In genomic region chrX:2240761-2241160, GRCh38 we compare ENCODE assay signal across 5 cellular contexts.
A peak's percentile ranks its signal among the peaks of the same experiment; 100 is the strongest.
DNase-seq lines count a peak whose midpoint lies in the region; ATAC-seq, FAIRE-seq and TF ChIP-seq lines count a peak whose summit lies in the region.
"Not testable (repeated sequence)": the region's sequence is repeated elsewhere in the genome, so short reads cannot be mapped to it uniquely, and the experiment has no call there.

No MANE protein-coding gene starts in this region.

- H3K23me2 ChIP-seq in H9 (ENCODE audit: insufficient read length, low read depth, low read length, poor library complexity, severe bottlenecking); H1 (ENCODE audit: low read depth, low read length): not testable (repeated sequence)

- POLR2A ChIA-PET in H1 (lab: Charles Lee; ENCODE audit: partially characterized antibody), result not testable (repeated sequence)

- not testable (repeated sequence) for H3K18ac ChIP-seq in H9 (ENCODE audit: insufficient read length, low read depth, low read length); H1 (ENCODE audit: extremely low read depth, low read length)

- peaks cover 10 to 22% (median 15%) of the 10 kb centered on the region in 3 experiments for H3K36me3 Mint-ChIP-seq in H9 (ENCODE audit: insufficient read depth in 1 of 3, low read depth in 3 of 3)
- H3K36me3 Mint-ChIP-seq in chondrocyte (ENCODE audit: low read depth), result peaks cover 10% of the 10 kb centered on the region

- not testable (repeated sequence) for H2BK15ac ChIP-seq in H9 (ENCODE audit: low read depth, low read length); H1 (ENCODE audit: low read length)

- not testable (repeated sequence) for TF ChIP-seq CTCF in H9 (conservative IDR thresholded peaks at IDR 0.05); chondrocyte (IDR thresholded peaks at IDR 0.05); H1 (IDR thresholded peaks at IDR 0.05; ENCODE audit: control extremely low read depth in 1 of 3, insufficient read depth in 1 of 3, low read depth in 1 of 3, low read length in 3 of 3)

- CTCF ChIA-PET in H1 (lab: Charles Lee; ENCODE audit: partially characterized antibody), result not testable (repeated sequence)

- not testable (repeated sequence) for H4K91ac ChIP-seq in H9 (ENCODE audit: insufficient read length, low read depth, low read length); H1 (replicated peaks; ENCODE audit: insufficient read length, low read length)

- not testable (repeated sequence) for H3K27ac ChIP-seq in H9 (ENCODE audit: insufficient read length, low read depth, low read length); H1 (ENCODE audit: low read depth, low read length)

- TF ChIP-seq EP300 in H1 (IDR thresholded peaks at IDR 0.05; ENCODE audit: borderline replicate concordance in 1 of 2, low read depth in 2 of 2, low read length in 2 of 2), result not testable (repeated sequence)

- H3K56ac ChIP-seq in H9 (ENCODE audit: insufficient read length, low read depth, low read length); H1 (replicated peaks; ENCODE audit: insufficient read length, low read depth, low read length): not testable (repeated sequence)

- not testable (repeated sequence) for H2AK5ac ChIP-seq in H9 (ENCODE audit: insufficient read length, low read length); H1 (ENCODE audit: low read depth, low read length)

- peaks cover 26 to 29% of the 10 kb centered on the region in 2 experiments for H3K4me1 Mint-ChIP-seq in H9
- H3K4me1 Mint-ChIP-seq in chondrocyte (ENCODE audit: low read depth), result not testable (repeated sequence)

- not testable (repeated sequence) for H3K9ac ChIP-seq in H9 (ENCODE audit: extremely low read depth, insufficient read length, low read length); H1 (replicated peaks in 1 of 4; ENCODE audit: extremely low read depth in 1 of 4, low read depth in 3 of 4, low read length in 3 of 4)

- not testable (repeated sequence) for H2BK5ac ChIP-seq in H9 (ENCODE audit: insufficient read length, low read length); H1 (ENCODE audit: low read depth, low read length)

- H3T11ph ChIP-seq in H9 (ENCODE audit: low read length), result not testable (repeated sequence)

- intact Hi-C loops in Right ventricle myocardium superior (cut with DNase I); posterior vena cava (cut with DNase I): not testable (repeated sequence)

- H3K27ac Mint-ChIP-seq in H9, result peak overlapping the region; percentile 8 to 73 (median 37); a peak in 2 of 7 replicates
- H3K27ac Mint-ChIP-seq in chondrocyte (ENCODE audit: unreplicated experiment), result not testable (repeated sequence)

- H3K23ac ChIP-seq in H9 (ENCODE audit: insufficient read length, low read depth, low read length); H1 (ENCODE audit: insufficient read length): not testable (repeated sequence)

- not testable (repeated sequence) for H3K4me3 ChIP-seq in H1 (ENCODE audit: extremely low read depth in 1 of 4, insufficient read depth in 2 of 4, low read depth in 3 of 4, low read length in 4 of 4)

- H3K4me1 ChIP-seq in H9 (ENCODE audit: insufficient read depth, low read length), result not testable (repeated sequence)
- H3K4me1 ChIP-seq in H1 (replicated peaks in 1 of 4; ENCODE audit: control insufficient read depth in 3 of 4, insufficient read depth in 4 of 4, low read length in 3 of 4), result peaks cover 0 to 10% (median 0%) of the 10 kb centered on the region in 4 experiments; a peak in 1 of 7 replicates

- H3K79me1 ChIP-seq in H9 (ENCODE audit: insufficient read depth, low read depth, low read length, poor library complexity, severe bottlenecking); H1 (ENCODE audit: low read depth, low read length): not testable (repeated sequence)

- not testable (repeated sequence) for H3K27me3 Mint-ChIP-seq in H9 (ENCODE audit: low read depth); chondrocyte (ENCODE audit: low read depth)

- not testable (repeated sequence) for H3K9me3 ChIP-seq in H9 (ENCODE audit: control insufficient read depth, low read depth, low read length); H1 (ENCODE audit: insufficient read depth in 2 of 2, low read depth in 1 of 2, low read length in 1 of 2)

- not testable (repeated sequence) for TF ChIP-seq POLR2A in H1 (IDR thresholded peaks at IDR 0.05; ENCODE audit: control extremely low read depth in 1 of 2, low read depth in 2 of 2, low read length in 2 of 2)

- not testable (repeated sequence) for H2AFZ ChIP-seq in H9 (ENCODE audit: low read length); H1 (ENCODE audit: low read length)

- WGBS in H9 (ENCODE audit: extremely low coverage, insufficient read length, low lambda C conversion rate), result no CpG with 5 or more reads among the region's 12 CpGs
- 94% methylated on average over 12 of the region's 12 CpGs; no CpG with 5 or more reads in 1 of the 2 experiments for WGBS in H1 (ENCODE audit: extremely low coverage in 1 of 2, insufficient coverage in 1 of 2, insufficient read length in 1 of 2, insufficient replicate concordance in 2 of 2, low coverage in 1 of 2, low lambda C conversion rate in 2 of 2, missing lambda C conversion rate in 1 of 2), 2 experiments

- H2BK120ac ChIP-seq in H9 (ENCODE audit: low read depth, low read length, poor library complexity, severe bottlenecking); H1 (replicated peaks; ENCODE audit: low read depth, low read length): not testable (repeated sequence)

- not testable (repeated sequence) for ATAC-seq in Right ventricle myocardium superior (ENCODE audit: poor library complexity)

- H3K4ac ChIP-seq in H9 (ENCODE audit: low read depth, low read length); H1 (replicated peaks; ENCODE audit: insufficient read length, low read depth, low read length): not testable (repeated sequence)

- H3K9me3 Mint-ChIP-seq in H9; chondrocyte (ENCODE audit: low read depth): not testable (repeated sequence)

- not testable (repeated sequence) for FAIRE-seq in H1 (lab: Jason Lieb, UNC)

- not testable (repeated sequence) for H3K14ac ChIP-seq in H9 (ENCODE audit: insufficient read depth, low read length); H1 (ENCODE audit: insufficient read length)

- not testable (repeated sequence) for DNase-seq in H9; H1 (ENCODE audit: low read depth in 1 of 2, low spot score in 2 of 2)
- DNase-seq in chondrocyte (ENCODE audit: low spot score) (peak; percentile 56), Right ventricle myocardium superior (peak; percentile 19), posterior vena cava (ENCODE audit: low spot score) (peak; percentile 66)

- H3K79me2 ChIP-seq in H9 (ENCODE audit: insufficient read depth, low read length); H1 (ENCODE audit: control insufficient read depth in 1 of 2, insufficient read depth in 2 of 2, low read length in 2 of 2): not testable (repeated sequence)

- H4K8ac ChIP-seq in H9 (replicated peaks; ENCODE audit: insufficient read length, low read depth, low read length); H1 (ENCODE audit: extremely low read depth, insufficient read depth, low read length): not testable (repeated sequence)

- not testable (repeated sequence) for H3K27me3 ChIP-seq in H9 (ENCODE audit: insufficient read depth, low read length); H1 (replicated peaks in 1 of 4; ENCODE audit: control insufficient read depth in 3 of 4, extremely low read depth in 1 of 4, insufficient read depth in 3 of 4, low read length in 3 of 4)

- not testable (repeated sequence) for H3K4me3 Mint-ChIP-seq in H9; chondrocyte (ENCODE audit: unreplicated experiment)

- H2BK12ac ChIP-seq in H9 (ENCODE audit: insufficient read length, low read depth, low read length), result not testable (repeated sequence)
- H2BK12ac ChIP-seq in H1 (ENCODE audit: low read depth, low read length), result peak overlapping the region; percentile 50; the same call in 1 of the 2 replicates

- not testable (repeated sequence) for TF ChIP-seq RAD21 in H1 (IDR thresholded peaks at IDR 0.05 in 1 of 2, conservative IDR thresholded peaks at IDR 0.05 in 1 of 2; ENCODE audit: low read depth in 2 of 2, low read length in 2 of 2)

- H4K5ac ChIP-seq in H9 (ENCODE audit: insufficient read length, low read depth, low read length); H1 (ENCODE audit: insufficient read length, low read depth, low read length): not testable (repeated sequence)

- H3K4me2 ChIP-seq in H9 (ENCODE audit: insufficient read depth, insufficient read length, low read length); H1 (ENCODE audit: insufficient read depth in 1 of 2, low read depth in 2 of 2, low read length in 2 of 2): not testable (repeated sequence)

- H2BK20ac ChIP-seq in H9 (ENCODE audit: low read depth, low read length, poor library complexity, severe bottlenecking); H1 (ENCODE audit: low read length): not testable (repeated sequence)

- H4K20me1 ChIP-seq in H9 (ENCODE audit: control insufficient read depth, insufficient read depth, insufficient read length); H1 (replicated peaks in 1 of 2; ENCODE audit: control insufficient read depth in 1 of 2, insufficient read depth in 2 of 2, low read length in 2 of 2): not testable (repeated sequence)

- H3K36me3 ChIP-seq in H1 (ENCODE audit: control insufficient read depth in 2 of 4, insufficient read depth in 4 of 4, low read length in 3 of 4), result not testable (repeated sequence)
